ENCODE assay signal across 8 cellular contexts in genomic region chr5:139422307-139422893, GRCh38. TPM values are rescaled to one million over a fixed set of nuclear protein-coding genes. Genes with fewer than 3 reads are reported as not detected.
A peak's percentile ranks its signal among the peaks of the same experiment; 100 is the strongest.
DNase-seq lines count a peak whose midpoint lies in the region; ATAC-seq and TF ChIP-seq lines count a peak whose summit lies in the region.

No MANE protein-coding gene starts in this region.

- H3K4me3 Mint-ChIP-seq in activated CD8-positive, alpha-beta memory T cell treated with anti-CD3 and anti-CD28 coated beads, Interleukin-2, amount 10 ng/mL, durations not matched to agents 7 days and 5 days, result no peak overlapping the region
- H3K4me3 Mint-ChIP-seq in naive B cell, result no peak overlapping the region

- peak overlapping the region; percentile 64 for H3K27ac Mint-ChIP-seq in activated CD8-positive, alpha-beta memory T cell treated with anti-CD3 and anti-CD28 coated beads, Interleukin-2, amount 10 ng/mL, durations not matched to agents 7 days and 5 days
- peak overlapping the region in 3 of 6 donors; percentile 26 to 54 (median 31) for H3K27ac Mint-ChIP-seq in naive B cell

- CTCF ChIA-PET in activated CD8-positive, alpha-beta memory T cell treated with anti-CD3 and anti-CD28 coated beads, Interleukin-2, amount 10 ng/mL, durations not matched to agents 7 days and 5 days (lab: Charles Lee), result interaction anchor here (0.6 to 11.8 kb wide), 41 partner anchors 8 to 345 kb away, joined by 3 to 423 read pairs (median 5); partner anchors contain the start of genes CXXC5, DNAJC18, MZB1 and SPATA24

- ATAC-seq in activated CD8-positive, alpha-beta memory T cell treated with anti-CD3 and anti-CD28 coated beads, Interleukin-2, amount 10 ng/mL, durations not matched to agents 7 days and 5 days, result peak; percentile 92
- ATAC-seq in HG02973 (IDR thresholded peaks at IDR 0.05; ENCODE audit: unreplicated experiment), result peak; percentile 62
- ATAC-seq in activated CD4-positive, CD25-positive, alpha-beta regulatory T cell treated with anti-CD3 and anti-CD28 coated beads, Interleukin-2, amount 50 U/mL, for 24 hours, result peak; percentile 84 to 87
- peak; percentile 86 to 97 for ATAC-seq in naive B cell (ENCODE audit: low read depth in 2 of 2)

- no peaks in the 10 kb centered on the region for H3K9me3 Mint-ChIP-seq in activated CD8-positive, alpha-beta memory T cell treated with anti-CD3 and anti-CD28 coated beads, Interleukin-2, amount 10 ng/mL, durations not matched to agents 7 days and 5 days (ENCODE audit: low read depth)
- no peaks in the 10 kb centered on the region for H3K9me3 Mint-ChIP-seq in naive B cell

- no peak for TF ChIP-seq POLR2A in erythroblast (IDR thresholded peaks at IDR 0.05; ENCODE audit: low read length)

- DNase-seq in activated CD8-positive, alpha-beta memory T cell treated with anti-CD3 and anti-CD28 coated beads, Interleukin-2, amount 10 ng/mL, durations not matched to agents 7 days and 5 days, result peak; percentile 73
- DNase-seq in activated CD8-positive, alpha-beta memory T cell treated with anti-CD3 and anti-CD28 coated beads for 24 hours, result no peak
- DNase-seq in NCI-H460 (ENCODE audit: extremely low read depth, low read depth) (peak; percentile 68), erythroblast (lab: John Stamatoyannopoulos, UW) (peak; percentile 72 to 81), naive B cell (peak; percentile 61), KG1 (lab: John Stamatoyannopoulos, UW) (no peak)

- H3K27me3 Mint-ChIP-seq in activated CD8-positive, alpha-beta memory T cell treated with anti-CD3 and anti-CD28 coated beads, Interleukin-2, amount 10 ng/mL, durations not matched to agents 7 days and 5 days, result no peaks in the 10 kb centered on the region
- H3K27me3 Mint-ChIP-seq in naive B cell, result no peaks in the 10 kb centered on the region

- peaks cover 15% of the 10 kb centered on the region for H3K36me3 Mint-ChIP-seq in activated CD8-positive, alpha-beta memory T cell treated with anti-CD3 and anti-CD28 coated beads, Interleukin-2, amount 10 ng/mL, durations not matched to agents 7 days and 5 days
- peaks cover 5 to 23% of the 10 kb centered on the region in 2 donors for H3K36me3 Mint-ChIP-seq in naive B cell

- H3K4me1 Mint-ChIP-seq in activated CD8-positive, alpha-beta memory T cell treated with anti-CD3 and anti-CD28 coated beads, Interleukin-2, amount 10 ng/mL, durations not matched to agents 7 days and 5 days, result peaks cover 25% of the 10 kb centered on the region
- peaks cover 3 to 5% (median 5%) of the 10 kb centered on the region in 3 donors for H3K4me1 Mint-ChIP-seq in naive B cell

RNA-seq across cellular contexts. Expression of gene DNAJC18, which starts 16.9 kb away (rescaled TPM):
- total RNA-seq in activated CD8-positive, alpha-beta memory T cell treated with anti-CD3 and anti-CD28 coated beads, Interleukin-2, amount 10 ng/mL, durations not matched to agents 7 days and 5 days, result 10 to 100 TPM in 1 of 2 experiments, 1 to 10 TPM in 1; 9.2 to 25.7 TPM
- total RNA-seq in NCI-H460 (2014; rRNA removed; shearing (Covaris generic)), result 2.2 and 8.8 TPM in 2 replicates
- 2.2 and 8.5 TPM in 2 replicates for polyA plus RNA-seq in NCI-H460 (2014; cell fraction: nucleus; rRNA removed)
- polyA plus RNA-seq in naive B cell (ENCODE audit: low read depth in 6 of 6), result 10 to 100 TPM in 1 of 6 donors, 1 to 10 TPM in 4, not detected in 1; 4.3 to 10.0 (median 4.8) TPM

RNA-seq across cellular contexts. Expression of gene SPATA24, which starts 18.5 kb away (rescaled TPM):
- total RNA-seq in activated CD8-positive, alpha-beta memory T cell treated with anti-CD3 and anti-CD28 coated beads, Interleukin-2, amount 10 ng/mL, durations not matched to agents 7 days and 5 days, result 1 to 10 TPM; 5.8 to 6.2 TPM
- total RNA-seq in NCI-H460 (2014; rRNA removed; shearing (Covaris generic)), result 8.6 and 12.7 TPM in 2 replicates
- 10.3 and 11.2 TPM in 2 replicates for polyA plus RNA-seq in NCI-H460 (2014; cell fraction: nucleus; rRNA removed)
- 10 to 100 TPM in 1 of 6 donors, 1 to 10 TPM in 5; 3.3 to 10.5 (median 5.5) TPM for polyA plus RNA-seq in naive B cell (ENCODE audit: low read depth in 6 of 6)

RNA-seq across cellular contexts. Expression of gene PROB1, which starts 27.5 kb away (rescaled TPM):
- 10 to 100 TPM in 1 of 2 experiments, 1 to 10 TPM in 1; 6.3 to 10.9 TPM for total RNA-seq in activated CD8-positive, alpha-beta memory T cell treated with anti-CD3 and anti-CD28 coated beads, Interleukin-2, amount 10 ng/mL, durations not matched to agents 7 days and 5 days
- 1.5 and 1.8 TPM in 2 replicates for total RNA-seq in NCI-H460 (2014; rRNA removed; shearing (Covaris generic))
- polyA plus RNA-seq in NCI-H460 (2014; cell fraction: nucleus; rRNA removed), result 2.3 and 4.2 TPM in 2 replicates
- polyA plus RNA-seq in naive B cell (ENCODE audit: low read depth in 6 of 6), result 1 to 10 TPM in 3 of 6 donors, under 1 TPM in 3; 0.67 to 2.5 (median 1.1) TPM

RNA-seq across cellular contexts. Expression of gene MZB1, which starts 32.7 kb away (rescaled TPM):
- 10 to 100 TPM; 51.7 to 61.1 TPM for total RNA-seq in activated CD8-positive, alpha-beta memory T cell treated with anti-CD3 and anti-CD28 coated beads, Interleukin-2, amount 10 ng/mL, durations not matched to agents 7 days and 5 days
- total RNA-seq in NCI-H460 (2014; rRNA removed; shearing (Covaris generic)), result 0.10 and 0.52 TPM in 2 replicates
- 0.84 TPM in 1 of 2 replicates, not detected in the other for polyA plus RNA-seq in NCI-H460 (2014; cell fraction: nucleus; rRNA removed)
- polyA plus RNA-seq in naive B cell (ENCODE audit: low read depth in 6 of 6), result 100 to 1,000 TPM in 1 of 6 donors, 10 to 100 TPM in 5; 49.7 to 105 (median 88.1) TPM

RNA-seq across cellular contexts. Expression of gene SLC23A1, which starts 39.3 kb away (rescaled TPM):
- 1 to 10 TPM; 1.9 to 2.5 TPM for total RNA-seq in activated CD8-positive, alpha-beta memory T cell treated with anti-CD3 and anti-CD28 coated beads, Interleukin-2, amount 10 ng/mL, durations not matched to agents 7 days and 5 days
- total RNA-seq in NCI-H460 (2014; rRNA removed; shearing (Covaris generic)), result not detected in 2 replicates
- polyA plus RNA-seq in NCI-H460 (2014; cell fraction: nucleus; rRNA removed), result not detected in 2 replicates
- polyA plus RNA-seq in naive B cell (ENCODE audit: low read depth in 6 of 6), result under 1 TPM in 3 of 6 donors, not detected in 3; 0.13 to 0.57 (median 0.49) TPM

Comparison
In these comparisons a context has a peak if more than half of its experiments do, and no peak if none do; other contexts are left out.
1. DNase-seq: peak in activated CD8-positive, alpha-beta memory T cell treated with anti-CD3 and anti-CD28 coated beads, Interleukin-2, amount 10 ng/mL, durations not matched to agents 7 days and 5 days (single experiment), NCI-H460 (single experiment), erythroblast (2 of 2) and naive B cell (single experiment); none in activated CD8-positive, alpha-beta memory T cell treated with anti-CD3 and anti-CD28 coated beads for 24 hours (single experiment) and KG1 (single experiment).
2. Peak in every context shown above with its lines, with median percentiles within 50 percentile points of each other: ATAC-seq.